7 cellular contexts compared by ENCODE assay signal in the genomic region with DNA sequence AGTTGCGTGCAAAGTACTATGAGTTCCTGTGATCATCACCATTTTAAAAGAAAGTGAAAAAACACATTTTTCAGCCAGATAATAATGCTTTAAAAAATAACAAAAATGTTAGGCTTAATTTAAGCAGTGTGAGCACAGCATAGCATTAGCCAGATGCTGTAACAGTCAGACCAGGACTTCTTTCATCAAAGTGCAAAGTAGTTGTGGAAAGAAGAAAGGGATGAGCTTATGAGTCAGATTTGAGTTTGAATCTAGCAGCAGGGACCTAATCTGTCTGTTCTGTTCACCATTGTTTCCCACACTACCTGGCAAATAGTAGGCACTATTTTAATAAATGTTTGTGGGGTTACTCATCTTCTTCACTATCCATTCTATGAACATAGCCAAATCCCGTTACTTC.
"Had no signal": no experiment of that assay in that cellular context is flagged by ENCODE, and none has a peak within 500 bp of the region (broad histone marks: within the 10 kb centered on the region; RNA-seq: fewer than 3 reads in every experiment).

No MANE protein-coding gene starts in this region.

- H3K9me3 Mint-ChIP-seq: GM23338, H9, HFFc6 had no signal

- ATAC-seq: GM23338, HCT116, K562 had no signal

- H3K4me3 ChIP-seq: GM23338, K562 had no signal

- H3K4me3 Mint-ChIP-seq: GM23338, H9, HFFc6 had no signal

- DNase-seq: H9, HFFc6, IMR-90 had no signal

- H3K27ac Mint-ChIP-seq: GM23338, H9, HFFc6 had no signal

- H3K27ac ChIP-seq: HL-60 had no signal
